Comparison of ENCODE assay signal across 20 cellular contexts in genomic region chr4:159221280-159221679, GRCh38.
DNase-seq lines count a peak whose midpoint lies in the region; ATAC-seq, FAIRE-seq and TF ChIP-seq lines count a peak whose summit lies in the region.
"Had no signal": no experiment of that assay in that cellular context is flagged by ENCODE, and none has a peak within 500 bp of the region (broad histone marks: within the 10 kb centered on the region; RNA-seq: fewer than 3 reads in every experiment).

No MANE protein-coding gene starts in this region.

- WGBS in H1 (ENCODE audit: extremely low coverage in 1 of 2, insufficient coverage in 1 of 2, insufficient read length in 1 of 2, insufficient replicate concordance in 2 of 2, low coverage in 1 of 2, low lambda C conversion rate in 2 of 2, missing lambda C conversion rate in 1 of 2), 2 experiments: 83% methylated on average over 3 of the region's 3 CpGs; no CpG with 5 or more reads in 1 of the 2 experiments
- WGBS in gastroesophageal sphincter (ENCODE audit: low coverage in 1 of 2), 2 donors: 89 to 91% methylated on average over 3 of the region's 3 CpGs

- H3K27ac ChIP-seq in left ventricle myocardium inferior (replicated peaks) (peak overlapping the region; percentile 71), H1 (ENCODE audit: low read depth, low read length) (no peak overlapping the region), gastroesophageal sphincter (no peak overlapping the region)
- H3K27ac ChIP-seq: 22Rv1, A549 had no signal

- TF ChIP-seq POLR2A in H1 (IDR thresholded peaks at IDR 0.05; ENCODE audit: control extremely low read depth in 1 of 2, low read depth in 2 of 2, low read length in 2 of 2): no peak
- TF ChIP-seq POLR2A in gastroesophageal sphincter (IDR thresholded peaks at IDR 0.05): no peak

- DNase-seq in left ventricle myocardium inferior (no peak), left cardiac atrium (no peak), H1 (ENCODE audit: low read depth in 1 of 2, low spot score in 2 of 2) (no peak), progenitor cell of endocrine pancreas (ENCODE audit: low spot score, unreplicated experiment) (no peak), NCI-H82 (lab: John Stamatoyannopoulos, UW) (no peak), NCI-H1930 (lab: John Stamatoyannopoulos, UW) (no peak)
- DNase-seq: AML-193; CD4-positive, alpha-beta memory T cell; DMS79; GDM1; H7; HFFc6; IMR-90 had no signal

- H3K18ac ChIP-seq in H1 (ENCODE audit: extremely low read depth, low read length): no peak overlapping the region

- POLR2A ChIA-PET in H1 (lab: Charles Lee; ENCODE audit: partially characterized antibody): interaction anchor here (1.1 kb wide), 1 partner anchor 27 kb away, joined by 4 read pairs; no protein-coding TSS in a partner anchor

- no peak overlapping the region for H4K91ac ChIP-seq in H1 (replicated peaks; ENCODE audit: insufficient read length, low read length)

- H3K23me2 ChIP-seq in H1 (ENCODE audit: low read depth, low read length): no peaks in the 10 kb centered on the region

- no peak for FAIRE-seq in H1 (lab: Jason Lieb, UNC)
- FAIRE-seq: A549, HTR-8/SVneo had no signal

- no peaks in the 10 kb centered on the region for H4K20me1 ChIP-seq in H1 (replicated peaks in 1 of 2; ENCODE audit: control insufficient read depth in 1 of 2, insufficient read depth in 2 of 2, low read length in 2 of 2)

- intact Hi-C loops in left ventricle myocardium inferior (cut with micrococcal nuclease): no loop called here
- intact Hi-C loops in left cardiac atrium (cut with DNase I): no loop called here

- H3K9me3 ChIP-seq in left ventricle myocardium inferior (replicated peaks) (no peaks in the 10 kb centered on the region), H1 (ENCODE audit: insufficient read depth in 2 of 2, low read depth in 1 of 2, low read length in 1 of 2) (no peaks in the 10 kb centered on the region), gastroesophageal sphincter (no peaks in the 10 kb centered on the region)
- H3K9me3 ChIP-seq: A549 had no signal

- H3K23ac ChIP-seq in H1 (ENCODE audit: insufficient read length): no peak overlapping the region

- no peak overlapping the region for H3K9ac ChIP-seq in H1 (replicated peaks in 1 of 4; ENCODE audit: extremely low read depth in 1 of 4, low read depth in 3 of 4, low read length in 3 of 4)

- no peak overlapping the region for H2BK15ac ChIP-seq in H1 (ENCODE audit: low read length)

- no peak overlapping the region for H3K4me2 ChIP-seq in H1 (ENCODE audit: insufficient read depth in 1 of 2, low read depth in 2 of 2, low read length in 2 of 2)
- H3K4me2 ChIP-seq: A549, GM23338 had no signal

- peaks cover 6% of the 10 kb centered on the region for H3K36me3 Mint-ChIP-seq in progenitor cell of endocrine pancreas (ENCODE audit: insufficient read depth)
- H3K36me3 Mint-ChIP-seq: CD4-positive, alpha-beta memory T cell had no signal

- H2AK5ac ChIP-seq in H1 (ENCODE audit: low read depth, low read length): no peak overlapping the region

- H3K4ac ChIP-seq in H1 (replicated peaks; ENCODE audit: insufficient read length, low read depth, low read length): no peak overlapping the region

- H4K5ac ChIP-seq in H1 (ENCODE audit: insufficient read length, low read depth, low read length): no peak overlapping the region

- peaks cover 0 to 70% of the 10 kb centered on the region in 2 experiments; a peak in 2 of 4 replicates for H3K79me2 ChIP-seq in H1 (ENCODE audit: control insufficient read depth in 1 of 2, insufficient read depth in 2 of 2, low read length in 2 of 2)

- no peak overlapping the region for H2BK12ac ChIP-seq in H1 (ENCODE audit: low read depth, low read length)

- no peak overlapping the region for H3K56ac ChIP-seq in H1 (replicated peaks; ENCODE audit: insufficient read length, low read depth, low read length)

- no peaks in the 10 kb centered on the region for H3K27me3 Mint-ChIP-seq in progenitor cell of endocrine pancreas
- H3K27me3 Mint-ChIP-seq: CD4-positive, alpha-beta memory T cell had no signal

- no peak overlapping the region for H2BK5ac ChIP-seq in H1 (ENCODE audit: low read depth, low read length)

- no peak overlapping the region for H2AFZ ChIP-seq in H1 (ENCODE audit: low read length)
- H2AFZ ChIP-seq: GM23338 had no signal

- CTCF ChIA-PET in H1 (lab: Charles Lee; ENCODE audit: partially characterized antibody): interaction anchor here (2.2 kb wide), 1 partner anchor 19 kb away, joined by 5 read pairs; no protein-coding TSS in a partner anchor

- no peak overlapping the region for H3K4me3 ChIP-seq in left ventricle myocardium inferior
- no peak overlapping the region for H3K4me3 ChIP-seq in H1 (ENCODE audit: extremely low read depth in 1 of 4, insufficient read depth in 2 of 4, low read depth in 3 of 4, low read length in 4 of 4)
- no peak overlapping the region for H3K4me3 ChIP-seq in gastroesophageal sphincter
- H3K4me3 ChIP-seq: A549, GM23338 had no signal

- H2BK120ac ChIP-seq in H1 (replicated peaks; ENCODE audit: low read depth, low read length): no peak overlapping the region

- no peaks in the 10 kb centered on the region for H3K27me3 ChIP-seq in left ventricle myocardium inferior (ENCODE audit: low read depth)
- no peaks in the 10 kb centered on the region for H3K27me3 ChIP-seq in H1 (replicated peaks in 1 of 4; ENCODE audit: control insufficient read depth in 3 of 4, extremely low read depth in 1 of 4, insufficient read depth in 3 of 4, low read length in 3 of 4)
- no peaks in the 10 kb centered on the region for H3K27me3 ChIP-seq in gastroesophageal sphincter

- TF ChIP-seq EP300 in H1 (IDR thresholded peaks at IDR 0.05; ENCODE audit: borderline replicate concordance in 1 of 2, low read depth in 2 of 2, low read length in 2 of 2) (no peak), gastroesophageal sphincter (IDR thresholded peaks at IDR 0.05) (no peak)

- ATAC-seq in left cardiac atrium: no peak
- ATAC-seq in gastroesophageal sphincter: no peak
- ATAC-seq: A549, GM23338, HCT116 had no signal

- peak overlapping the region; percentile 46 for H3K27ac Mint-ChIP-seq in progenitor cell of endocrine pancreas
- H3K27ac Mint-ChIP-seq: CD4-positive, alpha-beta memory T cell; GM23338; HFFc6 had no signal

- no peak overlapping the region for H4K8ac ChIP-seq in H1 (ENCODE audit: extremely low read depth, insufficient read depth, low read length)

- peaks cover 12% of the 10 kb centered on the region for H3K9me3 Mint-ChIP-seq in progenitor cell of endocrine pancreas (ENCODE audit: low read depth)
- H3K9me3 Mint-ChIP-seq: CD4-positive, alpha-beta memory T cell; GM23338; HFFc6 had no signal

- H3K4me3 Mint-ChIP-seq in progenitor cell of endocrine pancreas (ENCODE audit: low read depth): no peak overlapping the region
- H3K4me3 Mint-ChIP-seq: CD14-positive monocyte; CD4-positive, alpha-beta memory T cell; GM23338; HFFc6 had no signal

- no peak overlapping the region for H2BK20ac ChIP-seq in H1 (ENCODE audit: low read length)

- H3K36me3 ChIP-seq in left ventricle myocardium inferior: no peaks in the 10 kb centered on the region
- no peaks in the 10 kb centered on the region for H3K36me3 ChIP-seq in H1 (ENCODE audit: control insufficient read depth in 2 of 4, insufficient read depth in 4 of 4, low read length in 3 of 4)
- no peaks in the 10 kb centered on the region for H3K36me3 ChIP-seq in gastroesophageal sphincter

- H3K4me1 ChIP-seq in left ventricle myocardium inferior: peaks cover 71% of the 10 kb centered on the region
- H3K4me1 ChIP-seq in H1 (replicated peaks in 1 of 4; ENCODE audit: control insufficient read depth in 3 of 4, insufficient read depth in 4 of 4, low read length in 3 of 4): peaks cover 0 to 2% (median 0%) of the 10 kb centered on the region in 4 experiments; a peak in 1 of 7 replicates
- H3K4me1 ChIP-seq in gastroesophageal sphincter: peaks cover 0 to 30% (median 0%) of the 10 kb centered on the region in 3 donors
- H3K4me1 ChIP-seq: A549 had no signal

- H3K4me1 Mint-ChIP-seq in progenitor cell of endocrine pancreas (ENCODE audit: low read depth): peaks cover 20% of the 10 kb centered on the region

- TF ChIP-seq CTCF in left ventricle myocardium inferior (IDR thresholded peaks at IDR 0.05; ENCODE audit: borderline replicate concordance) (no peak), H1 (IDR thresholded peaks at IDR 0.05; ENCODE audit: control extremely low read depth in 1 of 3, insufficient read depth in 1 of 3, low read depth in 1 of 3, low read length in 3 of 3) (no peak), progenitor cell of endocrine pancreas (IDR thresholded peaks at IDR 0.05; ENCODE audit: unreplicated experiment) (no peak), gastroesophageal sphincter (IDR thresholded peaks at IDR 0.05) (no peak)

- TF ChIP-seq RAD21 in H1 (IDR thresholded peaks at IDR 0.05 in 1 of 2, conservative IDR thresholded peaks at IDR 0.05 in 1 of 2; ENCODE audit: low read depth in 2 of 2, low read length in 2 of 2): no peak

- no peak overlapping the region for H3K14ac ChIP-seq in H1 (ENCODE audit: insufficient read length)

- peaks cover 7% of the 10 kb centered on the region for H3K79me1 ChIP-seq in H1 (ENCODE audit: low read depth, low read length)

TF ChIP-seq in H1, 55 proteins besides CTCF, POLR2A, EP300 and RAD21:
- TF ChIP-seq TCF12 (IDR thresholded peaks at IDR 0.05; ENCODE audit: low read depth, low read length) (no peak), SIX5 (IDR thresholded peaks at IDR 0.05; ENCODE audit: low read depth, low read length) (0 out of 2 replicates have a peak, but pooled peaks have one; percentile 10)
